Comparison of ENCODE assay signal across 8 cellular contexts in the genomic region with DNA sequence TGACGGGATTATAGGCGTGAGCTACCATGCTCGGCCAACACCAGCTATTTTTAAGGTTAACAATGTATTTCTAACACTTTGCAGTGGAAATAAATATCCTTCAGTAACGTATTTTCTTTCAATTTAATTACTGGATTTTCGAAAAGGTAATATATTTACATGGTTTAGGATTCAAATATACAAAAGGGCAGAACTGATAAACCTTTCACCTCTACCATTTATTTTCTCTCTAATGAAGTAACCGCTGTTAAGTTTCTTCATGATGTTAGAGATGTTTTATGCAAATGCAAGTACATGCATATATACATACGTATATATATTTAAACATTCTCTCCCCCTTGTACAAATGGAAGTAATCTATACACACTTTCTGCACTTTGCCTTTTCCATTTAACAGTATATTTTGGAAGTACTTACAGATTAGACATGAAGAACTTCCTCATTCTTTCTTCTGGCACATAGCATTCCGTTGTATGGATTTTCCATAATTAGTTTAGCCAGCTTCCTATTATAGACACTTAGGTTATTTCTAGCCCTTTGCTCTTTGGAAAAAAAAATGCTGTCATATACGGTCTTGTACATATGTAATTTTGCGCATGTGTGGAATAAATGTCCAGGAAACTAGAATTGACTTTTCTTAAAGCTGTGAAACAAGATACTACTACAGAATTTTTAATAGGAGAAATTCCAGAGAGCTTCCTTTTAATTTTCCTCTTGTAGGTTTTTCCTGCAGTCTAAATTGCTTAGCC. TPM values are rescaled to one million over a fixed set of nuclear protein-coding genes. Genes with fewer than 3 reads are reported as not detected.
DNase-seq lines count a peak whose midpoint lies in the region; ATAC-seq, FAIRE-seq and TF ChIP-seq lines count a peak whose summit lies in the region.

No MANE protein-coding gene starts in this region.

- H3K36me3 Mint-ChIP-seq in endodermal cell (ENCODE audit: low read depth): no peaks in the 10 kb centered on the region

- H2AFZ ChIP-seq in trophoblast cell (ENCODE audit: insufficient read depth, low read length, poor library complexity): no peak overlapping the region

- H4K91ac ChIP-seq in trophoblast cell (ENCODE audit: low read depth, low read length): no peak overlapping the region

- intact Hi-C loops in left ventricle myocardium inferior (cut with micrococcal nuclease): no loop called here
- intact Hi-C loops in Right ventricle myocardium inferior (cut with DNase I): no loop called here

- ATAC-seq in Right ventricle myocardium inferior: no peak
- ATAC-seq in HG03571 (IDR thresholded peaks at IDR 0.05; ENCODE audit: unreplicated experiment): no peak

- no peaks in the 10 kb centered on the region for H3K36me3 ChIP-seq in left ventricle myocardium inferior
- H3K36me3 ChIP-seq in Peyer's patch: no peaks in the 10 kb centered on the region
- no peaks in the 10 kb centered on the region for H3K36me3 ChIP-seq in endodermal cell (ENCODE audit: control insufficient read depth, insufficient read depth, low read length)
- H3K36me3 ChIP-seq in trophoblast cell (ENCODE audit: control insufficient read depth in 1 of 2, insufficient read depth in 2 of 2, low read length in 2 of 2): no peaks in the 10 kb centered on the region

- peaks cover 12% of the 10 kb centered on the region for H3K79me1 ChIP-seq in trophoblast cell (ENCODE audit: low read length)

- H2AK5ac ChIP-seq in trophoblast cell (ENCODE audit: low read length): no peak overlapping the region

- WGBS in endodermal cell (ENCODE audit: insufficient coverage in 1 of 2, insufficient read length in 1 of 2), 2 experiments: 25 to 28% methylated on average over 3 to 7 of the region's 10 CpGs
- no CpG with 5 or more reads among the region's 10 CpGs for WGBS in trophoblast cell (ENCODE audit: extremely low coverage, insufficient coverage, insufficient read length)

- H3K4me1 ChIP-seq in left ventricle myocardium inferior (peaks cover 31% of the 10 kb centered on the region), Peyer's patch (peaks cover 0 to 13% (median 3%) of the 10 kb centered on the region in 4 donors), endodermal cell (ENCODE audit: control insufficient read depth, insufficient read depth, low read length) (no peaks in the 10 kb centered on the region), trophoblast cell (ENCODE audit: control insufficient read depth in 1 of 2, insufficient read depth in 2 of 2, low read length in 2 of 2) (no peaks in the 10 kb centered on the region)

- FAIRE-seq in RCC 7860 (lab: Jason Lieb, UNC): no peak

- no peak overlapping the region for H2BK120ac ChIP-seq in trophoblast cell (ENCODE audit: insufficient read depth, low read length, poor library complexity)

- TF ChIP-seq POLR2A in Peyer's patch (IDR thresholded peaks at IDR 0.05): no peak

- no peak overlapping the region for H2BK12ac ChIP-seq in trophoblast cell (ENCODE audit: low read length)

- peaks cover 6% of the 10 kb centered on the region for H3K4me1 Mint-ChIP-seq in endodermal cell

- H3K4me2 ChIP-seq in trophoblast cell (ENCODE audit: low read length): peak overlapping the region; percentile 51

- H3K4me3 Mint-ChIP-seq in endodermal cell: peak overlapping the region; percentile 96

- H3K4ac ChIP-seq in trophoblast cell (ENCODE audit: low read depth, low read length): no peak overlapping the region

- H3K4me3 ChIP-seq in left ventricle myocardium inferior (peak overlapping the region; percentile 69), Peyer's patch (peak overlapping the region; percentile 58 to 67 (median 62)), endodermal cell (ENCODE audit: low read length) (peak overlapping the region; percentile 86), trophoblast cell (ENCODE audit: low read depth, low read length) (peak overlapping the region; percentile 65)

- H3K14ac ChIP-seq in trophoblast cell (ENCODE audit: low read length): no peak overlapping the region

- H3K23ac ChIP-seq in trophoblast cell (ENCODE audit: low read length): no peak overlapping the region

- H4K12ac ChIP-seq in trophoblast cell (ENCODE audit: low read depth, low read length): no peak overlapping the region

- H3K9me3 ChIP-seq in left ventricle myocardium inferior (replicated peaks) (no peaks in the 10 kb centered on the region), Peyer's patch (no peaks in the 10 kb centered on the region), endodermal cell (ENCODE audit: control insufficient read depth, low read length) (no peaks in the 10 kb centered on the region), trophoblast cell (ENCODE audit: insufficient read depth, low read depth, low read length) (no peaks in the 10 kb centered on the region)

- peaks cover 6% of the 10 kb centered on the region for H3K79me2 ChIP-seq in trophoblast cell (ENCODE audit: control insufficient read depth, insufficient read depth, low read length, poor library complexity)

- no peak overlapping the region for H3K27ac Mint-ChIP-seq in endodermal cell

- H2BK5ac ChIP-seq in trophoblast cell (ENCODE audit: low read depth, low read length, poor library complexity): no peak overlapping the region

- TF ChIP-seq CTCF in left ventricle myocardium inferior (IDR thresholded peaks at IDR 0.05; ENCODE audit: borderline replicate concordance) (no peak), Peyer's patch (IDR thresholded peaks at IDR 0.05) (no peak), endodermal cell (conservative IDR thresholded peaks at IDR 0.05) (no peak)

- DNase-seq in left ventricle myocardium inferior: no peak
- no peak for DNase-seq in Right ventricle myocardium inferior (ENCODE audit: missing footprints)
- no peak for DNase-seq in Peyer's patch
- no peak for DNase-seq in endodermal cell
- DNase-seq in trophoblast cell: peak in 1 of 2 donors; percentile 73
- no peak for DNase-seq in RCC 7860 (ENCODE audit: low spot score)
- DNase-seq in NCI-H1048 (lab: John Stamatoyannopoulos, UW): no peak

- H3K27me3 Mint-ChIP-seq in endodermal cell (ENCODE audit: insufficient read depth): no peaks in the 10 kb centered on the region

- no peak overlapping the region for H3K18ac ChIP-seq in trophoblast cell (ENCODE audit: low read length)

- H3K27ac ChIP-seq in left ventricle myocardium inferior (replicated peaks) (peak overlapping the region; percentile 87), Peyer's patch (peak overlapping the region; percentile 82 to 96 (median 92)), endodermal cell (ENCODE audit: low read depth, low read length) (no peak overlapping the region), trophoblast cell (ENCODE audit: low read depth, low read length) (no peak overlapping the region)

- no peak overlapping the region for H4K8ac ChIP-seq in trophoblast cell (ENCODE audit: low read depth, low read length)

- H3K9ac ChIP-seq in endodermal cell (ENCODE audit: extremely low read depth, low read length, poor library complexity, severe bottlenecking) (peak overlapping the region; percentile 67), trophoblast cell (ENCODE audit: low read length) (no peak overlapping the region)

- H3K27me3 ChIP-seq in left ventricle myocardium inferior (ENCODE audit: low read depth) (no peaks in the 10 kb centered on the region), Peyer's patch (no peaks in the 10 kb centered on the region), endodermal cell (ENCODE audit: control insufficient read depth, insufficient read depth, low read length, poor library complexity, severe bottlenecking) (no peaks in the 10 kb centered on the region), trophoblast cell (ENCODE audit: insufficient read depth, low read length) (no peaks in the 10 kb centered on the region)

- no peaks in the 10 kb centered on the region for H3K9me3 Mint-ChIP-seq in endodermal cell

RNA-seq across cellular contexts. Expression of a gene that starts 14.9 kb away (rescaled TPM):
- total RNA-seq in left ventricle myocardium inferior (90.3 TPM), Right ventricle myocardium inferior (71.0 TPM), Peyer's patch (not detected), endodermal cell (under 1 TPM; 0.13 to 0.15 TPM)
- not detected for polyA plus RNA-seq in endodermal cell (2013, experiment 1 of 2)
- polyA plus RNA-seq in endodermal cell (2013, experiment 2 of 2): not detected
- polyA plus RNA-seq in trophoblast cell (2013): 0.01 and 0.03 TPM in 2 replicates

RNA-seq across cellular contexts. Expression of a gene that starts 40.0 kb away (rescaled TPM):
- 753 TPM for total RNA-seq in left ventricle myocardium inferior
- 1,017 TPM for total RNA-seq in Right ventricle myocardium inferior
- total RNA-seq in Peyer's patch: 1,000 to 10,000 TPM in 2 of 4 donors, 100 to 1,000 TPM in 2; 313 to 1,366 (median 694) TPM
- total RNA-seq in endodermal cell: 10 to 100 TPM in 1 of 2 donors, 1 to 10 TPM in 1; 9.9 to 12.2 TPM
- 6.0 TPM for polyA plus RNA-seq in endodermal cell (2013, experiment 1 of 2)
- 18.7 TPM for polyA plus RNA-seq in endodermal cell (2013, experiment 2 of 2)
- polyA plus RNA-seq in trophoblast cell (2013): 15.9 and 17.2 TPM in 2 replicates

Comparison
In these comparisons a context has a peak if more than half of its experiments do, and no peak if none do; other contexts are left out.
1. H3K27ac ChIP-seq: peak in left ventricle myocardium inferior (single experiment) and Peyer's patch (4 of 4); none in endodermal cell (single experiment) and trophoblast cell (single experiment).
2. RNA of a gene that starts 14.9 kb away (total RNA-seq): 90.3 TPM in left ventricle myocardium inferior (single experiment) and 71.0 TPM in Right ventricle myocardium inferior (single experiment); 0.13 to 0.15 TPM in endodermal cell and not detected in Peyer's patch; every median in the first group is over 10 times any median in the second.
3. RNA of a gene that starts 40.0 kb away (total RNA-seq): 313 to 1,366 TPM in Peyer's patch, 1,017 TPM in Right ventricle myocardium inferior (single experiment) and 753 TPM in left ventricle myocardium inferior (single experiment); 9.9 to 12.2 TPM in endodermal cell; every median in the first group is over 10 times any median in the second.
4. Peak in every context shown above with its lines, with median percentiles within 50 percentile points of each other: H3K4me3 ChIP-seq.